In the genomic region with DNA sequence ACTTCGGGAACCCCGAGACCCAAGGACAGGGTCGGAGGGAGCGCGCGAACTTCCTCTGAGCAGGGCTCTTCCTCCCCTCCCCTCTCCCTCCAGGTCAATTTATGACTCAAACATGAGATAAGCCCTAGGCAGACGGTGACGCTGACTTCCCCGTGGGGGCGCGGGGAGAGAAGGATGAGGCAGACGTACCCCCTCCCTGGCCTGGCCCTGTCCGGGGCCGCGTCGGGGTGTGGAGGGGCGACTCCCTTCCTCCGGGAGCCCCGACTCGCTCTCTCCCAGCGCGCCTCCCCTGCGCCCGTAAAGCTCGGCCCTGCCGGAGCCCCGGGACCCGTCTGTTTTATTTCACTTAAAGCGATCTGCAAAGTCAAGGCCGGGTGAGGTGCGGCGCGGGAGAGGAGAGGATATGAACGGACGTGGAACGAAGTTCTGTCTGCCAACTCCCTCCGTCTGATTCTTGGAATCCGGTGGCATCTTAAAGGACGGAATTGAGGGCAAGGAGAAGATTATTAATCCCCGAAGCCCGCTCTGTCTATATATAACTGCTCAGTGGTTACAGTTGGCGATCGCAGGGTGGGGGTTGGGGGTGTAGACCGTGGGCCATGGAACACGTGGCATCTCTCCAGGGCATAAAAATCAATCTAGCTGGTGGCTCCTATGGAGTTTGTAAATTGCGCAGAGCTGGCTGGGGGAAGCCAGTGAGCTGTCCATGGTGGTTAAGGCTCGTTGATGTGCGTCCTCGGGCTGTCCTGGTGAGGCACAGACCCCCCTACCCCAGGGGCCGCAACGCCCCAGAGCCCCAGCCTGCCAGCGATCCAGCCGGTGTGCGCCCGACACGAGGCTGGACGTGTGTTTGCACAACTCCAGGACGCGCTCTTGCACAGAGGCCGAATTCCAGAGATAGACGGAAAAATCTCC, we compare ENCODE assay signal across 1 cellular context.
TF ChIP-seq lines count a peak whose summit lies in the region.

No MANE protein-coding gene starts in this region.

TF ChIP-seq in K562, 482 proteins besides CTCF, POLR2A, EP300 and RAD21 (continued from another document):
- TF ChIP-seq, protein P1, sequence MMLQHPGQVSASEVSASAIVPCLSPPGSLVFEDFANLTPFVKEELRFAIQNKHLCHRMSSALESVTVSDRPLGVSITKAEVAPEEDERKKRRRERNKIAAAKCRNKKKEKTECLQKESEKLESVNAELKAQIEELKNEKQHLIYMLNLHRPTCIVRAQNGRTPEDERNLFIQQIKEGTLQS (IDR thresholded peaks at IDR 0.05), result peak; percentile 82
- TF ChIP-seq, protein P1 (CRISPR knock-in tag; conservative IDR thresholded peaks at IDR 0.05), result no peak
- TF ChIP-seq NFRKB (IDR thresholded peaks at IDR 0.05; ENCODE audit: low read depth), result no peak
- TF ChIP-seq ZC3H11A (IDR thresholded peaks at IDR 0.05; ENCODE audit: low read depth, low read length), result no peak
- TF ChIP-seq HDAC6 (IDR thresholded peaks at IDR 0.05; ENCODE audit: low read depth, low read length), result no peak
- TF ChIP-seq XRCC3 (IDR thresholded peaks at IDR 0.05), result no peak
- no peak for TF ChIP-seq ZNF197 (CRISPR knock-in tag; IDR thresholded peaks at IDR 0.05; ENCODE audit: low read depth)
- TF ChIP-seq, protein P2, sequence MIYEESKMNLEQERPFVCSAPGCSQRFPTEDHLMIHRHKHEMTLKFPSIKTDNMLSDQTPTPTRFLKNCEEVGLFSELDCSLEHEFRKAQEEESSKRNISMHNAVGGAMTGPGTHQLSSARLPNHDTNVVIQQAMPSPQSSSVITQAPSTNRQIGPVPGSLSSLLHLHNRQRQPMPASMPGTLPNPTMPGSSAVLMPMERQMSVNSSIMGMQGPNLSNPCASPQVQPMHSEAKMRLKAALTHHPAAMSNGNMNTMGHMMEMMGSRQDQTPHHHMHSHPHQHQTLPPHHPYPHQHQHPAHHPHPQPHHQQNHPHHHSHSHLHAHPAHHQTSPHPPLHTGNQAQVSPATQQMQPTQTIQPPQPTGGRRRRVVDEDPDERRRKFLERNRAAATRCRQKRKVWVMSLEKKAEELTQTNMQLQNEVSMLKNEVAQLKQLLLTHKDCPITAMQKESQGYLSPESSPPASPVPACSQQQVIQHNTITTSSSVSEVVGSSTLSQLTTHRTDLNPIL (CRISPR knock-in tag; IDR thresholded peaks at IDR 0.05), result no peak
- no peak for TF ChIP-seq MTF1 (CRISPR knock-in tag; IDR thresholded peaks at IDR 0.05; ENCODE audit: borderline replicate concordance)
- TF ChIP-seq GTF2F1 (IDR thresholded peaks at IDR 0.05; ENCODE audit: low read depth, low read length), result no peak
- peak; percentile 86 for TF ChIP-seq EHMT2 (IDR thresholded peaks at IDR 0.05)
- no peak for TF ChIP-seq POLR2AphosphoS5 (IDR thresholded peaks at IDR 0.05; ENCODE audit: control insufficient read depth, insufficient read depth, low read depth, low read length)
- TF ChIP-seq DMBX1 (CRISPR knock-in tag; IDR thresholded peaks at IDR 0.05; ENCODE audit: borderline replicate concordance), result no peak
- no peak for TF ChIP-seq FOXK2 (conservative IDR thresholded peaks at IDR 0.05 in 1 of 2, IDR thresholded peaks at IDR 0.05 in 1 of 2; ENCODE audit: low read depth in 2 of 2)
- no peak for TF ChIP-seq ZNF586 (CRISPR knock-in tag; conservative IDR thresholded peaks at IDR 0.05)
- TF ChIP-seq HNRNPUL1 (IDR thresholded peaks at IDR 0.05; ENCODE audit: low read length), result no peak
- peak; percentile 52; the same call in 1 of the 2 replicates for TF ChIP-seq ATF7 (IDR thresholded peaks at IDR 0.05)
- peak; percentile 64 for TF ChIP-seq SMARCE1 (IDR thresholded peaks at IDR 0.05)
- TF ChIP-seq CBFB (CRISPR knock-in tag; IDR thresholded peaks at IDR 0.05), result no peak
- no peak for TF ChIP-seq KLF13 (tag; IDR thresholded peaks at IDR 0.05; ENCODE audit: borderline replicate concordance, low read depth)
- TF ChIP-seq HSF4 (CRISPR knock-in tag; IDR thresholded peaks at IDR 0.05; ENCODE audit: borderline replicate concordance), result no peak
- no peak for TF ChIP-seq ZNF561 (CRISPR knock-in tag; conservative IDR thresholded peaks at IDR 0.05)
- TF ChIP-seq JUN (IDR thresholded peaks at IDR 0.05; ENCODE audit: borderline replicate concordance, low read depth, low read length), result peak; percentile 61; the same call in 1 of the 2 replicates
- TF ChIP-seq JUN (CRISPR knock-in tag; IDR thresholded peaks at IDR 0.05; ENCODE audit: borderline replicate concordance), result no peak
- TF ChIP-seq, protein P3, sequence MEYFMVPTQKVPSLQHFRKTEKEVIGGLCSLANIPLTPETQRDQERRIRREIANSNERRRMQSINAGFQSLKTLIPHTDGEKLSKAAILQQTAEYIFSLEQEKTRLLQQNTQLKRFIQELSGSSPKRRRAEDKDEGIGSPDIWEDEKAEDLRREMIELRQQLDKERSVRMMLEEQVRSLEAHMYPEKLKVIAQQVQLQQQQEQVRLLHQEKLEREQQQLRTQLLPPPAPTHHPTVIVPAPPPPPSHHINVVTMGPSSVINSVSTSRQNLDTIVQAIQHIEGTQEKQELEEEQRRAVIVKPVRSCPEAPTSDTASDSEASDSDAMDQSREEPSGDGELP (CRISPR knock-in tag; IDR thresholded peaks at IDR 0.05; ENCODE audit: borderline replicate concordance), result no peak
- no peak for TF ChIP-seq ZNF766 (CRISPR knock-in tag; conservative IDR thresholded peaks at IDR 0.05)
- TF ChIP-seq ATF1 (CRISPR knock-in tag; IDR thresholded peaks at IDR 0.05), result no peak
- peak; percentile 77 for TF ChIP-seq ATF1 (tag; IDR thresholded peaks at IDR 0.05)
- no peak for TF ChIP-seq ZNF133 (CRISPR knock-in tag; IDR thresholded peaks at IDR 0.05)
- no peak for TF ChIP-seq FOXJ3 (CRISPR knock-in tag; IDR thresholded peaks at IDR 0.05)
- no peak for TF ChIP-seq TCF3 (CRISPR knock-in tag; IDR thresholded peaks at IDR 0.05)
- TF ChIP-seq GATAD2B (IDR thresholded peaks at IDR 0.05; ENCODE audit: borderline replicate concordance), result peak; percentile 24; the same call in 1 of the 2 replicates
- no peak for TF ChIP-seq PRPF4 (IDR thresholded peaks at IDR 0.05; ENCODE audit: insufficient read depth, low read depth, low read length, poor library complexity, severe bottlenecking)
- no peak for TF ChIP-seq NR1H2 (CRISPR knock-in tag; IDR thresholded peaks at IDR 0.05)
- TF ChIP-seq, protein P4, sequence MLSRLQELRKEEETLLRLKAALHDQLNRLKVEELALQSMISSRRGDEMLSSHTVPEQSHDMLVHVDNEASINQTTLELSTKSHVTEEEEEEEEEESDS (CRISPR knock-in tag; IDR thresholded peaks at IDR 0.05), result no peak
- no peak for TF ChIP-seq NELFE (IDR thresholded peaks at IDR 0.05; ENCODE audit: insufficient read depth, insufficient read length)
- TF ChIP-seq KAT2B (IDR thresholded peaks at IDR 0.05; ENCODE audit: low read depth, low read length), result no peak
- TF ChIP-seq, protein P5, sequence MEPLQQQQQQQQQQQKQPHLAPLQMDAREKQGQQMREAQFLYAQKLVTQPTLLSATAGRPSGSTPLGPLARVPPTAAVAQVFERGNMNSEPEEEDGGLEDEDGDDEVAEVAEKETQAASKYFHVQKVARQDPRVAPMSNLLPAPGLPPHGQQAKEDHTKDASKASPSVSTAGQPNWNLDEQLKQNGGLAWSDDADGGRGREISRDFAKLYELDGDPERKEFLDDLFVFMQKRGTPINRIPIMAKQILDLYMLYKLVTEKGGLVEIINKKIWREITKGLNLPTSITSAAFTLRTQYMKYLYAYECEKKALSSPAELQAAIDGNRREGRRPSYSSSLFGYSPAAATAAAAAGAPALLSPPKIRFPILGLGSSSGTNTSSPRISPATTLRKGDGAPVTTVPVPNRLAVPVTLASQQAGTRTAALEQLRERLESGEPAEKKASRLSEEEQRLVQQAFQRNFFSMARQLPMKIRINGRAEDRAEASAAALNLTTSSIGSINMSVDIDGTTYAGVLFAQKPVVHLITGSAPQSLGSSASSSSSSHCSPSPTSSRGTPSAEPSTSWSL (CRISPR knock-in tag; IDR thresholded peaks at IDR 0.05; ENCODE audit: borderline replicate concordance), result no peak
- no peak for TF ChIP-seq ZNF583 (CRISPR knock-in tag; IDR thresholded peaks at IDR 0.05)
- no peak for TF ChIP-seq SIRT6 (IDR thresholded peaks at IDR 0.05; ENCODE audit: low read depth, low read length)
